7 cellular contexts compared by ENCODE assay signal in genomic region chr12:56156464-56157200, GRCh38. TPM values are rescaled to one million over a fixed set of nuclear protein-coding genes. Genes with fewer than 3 reads are reported as not detected.
DNase-seq lines count a peak whose midpoint lies in the region; ATAC-seq, FAIRE-seq and TF ChIP-seq lines count a peak whose summit lies in the region.
"Not testable (repeated sequence)": the region's sequence is repeated elsewhere in the genome, so short reads cannot be mapped to it uniquely, and the experiment has no call there.

No MANE protein-coding gene starts in this region.

- CTCF ChIA-PET in activated CD8-positive, alpha-beta memory T cell treated with anti-CD3 and anti-CD28 coated beads, Interleukin-2, amount 10 ng/mL, durations not matched to agents 7 days and 5 days (lab: Charles Lee), result interaction anchor here (0.7 to 3.3 kb wide), 4 partner anchors 27 to 38 kb away, joined by 3 to 15 read pairs (median 6); partner anchors contain the start of genes ESYT1, SMARCC2 and ZC3H10

- H3K27ac Mint-ChIP-seq in activated CD8-positive, alpha-beta memory T cell treated with anti-CD3 and anti-CD28 coated beads, Interleukin-2, amount 10 ng/mL, durations not matched to agents 7 days and 5 days, result peak overlapping the region; percentile 96
- H3K27ac Mint-ChIP-seq in glutamatergic neuron (ENCODE audit: unreplicated experiment), result peak overlapping the region; percentile 98

- H3K79me2 ChIP-seq in OCI-LY3 (ENCODE audit: low read length), result peaks cover 34% of the 10 kb centered on the region

- H3K27me3 Mint-ChIP-seq in activated CD8-positive, alpha-beta memory T cell treated with anti-CD3 and anti-CD28 coated beads, Interleukin-2, amount 10 ng/mL, durations not matched to agents 7 days and 5 days, result not testable (repeated sequence)
- peaks cover 39% of the 10 kb centered on the region for H3K27me3 Mint-ChIP-seq in glutamatergic neuron (ENCODE audit: unreplicated experiment)

- H3K4me3 ChIP-seq in OCI-LY3 (ENCODE audit: low read length), result peak overlapping the region; percentile 84
- H3K4me3 ChIP-seq in bronchial epithelial cell (ENCODE audit: low read depth, low read length), result peak overlapping the region; percentile 98
- peak overlapping the region; percentile 57 to 99 for H3K4me3 ChIP-seq in mucosa of rectum (ENCODE audit: low read length in 2 of 2)
- H3K4me3 ChIP-seq in gastrocnemius medialis, result peak overlapping the region; percentile 68 to 93 (median 80)

- H3K9me3 ChIP-seq in OCI-LY3 (ENCODE audit: insufficient read depth, low read length); mucosa of rectum (ENCODE audit: control insufficient read depth in 2 of 2, low read length in 2 of 2); gastrocnemius medialis: not testable (repeated sequence)

- ATAC-seq in activated CD8-positive, alpha-beta memory T cell treated with anti-CD3 and anti-CD28 coated beads, Interleukin-2, amount 10 ng/mL, durations not matched to agents 7 days and 5 days; gastrocnemius medialis: not testable (repeated sequence)

- H3K36me3 ChIP-seq in OCI-LY3 (replicated peaks; ENCODE audit: low read depth, low read length) (peaks cover 31% of the 10 kb centered on the region), bronchial epithelial cell (ENCODE audit: control insufficient read depth, insufficient read depth, low read length) (peaks cover 20% of the 10 kb centered on the region), mucosa of rectum (ENCODE audit: control insufficient read depth in 2 of 2, insufficient read depth in 2 of 2, low read length in 2 of 2) (peaks cover 20 to 24% of the 10 kb centered on the region in 2 donors), gastrocnemius medialis (peaks cover 0 to 23% of the 10 kb centered on the region in 2 donors)

- H3K9ac ChIP-seq in OCI-LY3 (ENCODE audit: low read length), result peak overlapping the region; percentile 82; the same call in 1 of the 2 replicates
- H3K9ac ChIP-seq in mucosa of rectum (ENCODE audit: low read depth in 1 of 2, low read length in 2 of 2), result peak overlapping the region; percentile 78 to 93

- not testable (repeated sequence) for H3K27ac ChIP-seq in OCI-LY3 (ENCODE audit: low read length)
- H3K27ac ChIP-seq in mucosa of rectum (ENCODE audit: low read depth in 2 of 2, low read length in 2 of 2) (peak overlapping the region in 1 of 2 donors; percentile 99), gastrocnemius medialis (peak overlapping the region; percentile 87 to 97 (median 96))

- peaks cover 52% of the 10 kb centered on the region for H3K4me1 Mint-ChIP-seq in activated CD8-positive, alpha-beta memory T cell treated with anti-CD3 and anti-CD28 coated beads, Interleukin-2, amount 10 ng/mL, durations not matched to agents 7 days and 5 days
- H3K4me1 Mint-ChIP-seq in glutamatergic neuron (ENCODE audit: low read depth, unreplicated experiment), result peaks cover 22% of the 10 kb centered on the region

- FAIRE-seq in bronchial epithelial cell (lab: Jason Lieb, UNC), result not testable (repeated sequence)

- not testable (repeated sequence) for TF ChIP-seq CTCF in OCI-LY3 (IDR thresholded peaks at IDR 0.05; ENCODE audit: low read depth, low read length); bronchial epithelial cell (IDR thresholded peaks at IDR 0.05; ENCODE audit: insufficient read depth, low read length, severe bottlenecking); glutamatergic neuron (IDR thresholded peaks at IDR 0.05; ENCODE audit: partially characterized antibody, unreplicated experiment); gastrocnemius medialis (IDR thresholded peaks at IDR 0.05 in 4 of 5, conservative IDR thresholded peaks at IDR 0.05 in 1 of 5)

- intact Hi-C loops in gastrocnemius medialis (cut with DNase I; ENCODE audit: low total_unique reads), result not testable (repeated sequence)

- peaks cover 41% of the 10 kb centered on the region for H3K36me3 Mint-ChIP-seq in activated CD8-positive, alpha-beta memory T cell treated with anti-CD3 and anti-CD28 coated beads, Interleukin-2, amount 10 ng/mL, durations not matched to agents 7 days and 5 days
- H3K36me3 Mint-ChIP-seq in glutamatergic neuron (ENCODE audit: unreplicated experiment), result not testable (repeated sequence)

- H4K20me1 ChIP-seq in OCI-LY3 (ENCODE audit: insufficient read depth, low read length), result peaks cover 23% of the 10 kb centered on the region

- DNase-seq in ELR (ENCODE audit: low read depth) (peak; percentile 76), bronchial epithelial cell (ENCODE audit: low read depth) (peak; percentile 59)
- not testable (repeated sequence) for DNase-seq in activated CD8-positive, alpha-beta memory T cell treated with anti-CD3 and anti-CD28 coated beads, Interleukin-2, amount 10 ng/mL, durations not matched to agents 7 days and 5 days; glutamatergic neuron; gastrocnemius medialis

- not testable (repeated sequence) for H2AFZ ChIP-seq in OCI-LY3 (ENCODE audit: low read depth, low read length)

- TF ChIP-seq POLR2A in gastrocnemius medialis (IDR thresholded peaks at IDR 0.05), result not testable (repeated sequence)

- H3K27me3 ChIP-seq in OCI-LY3 (ENCODE audit: low read depth, low read length); bronchial epithelial cell (ENCODE audit: control insufficient read depth, insufficient read depth, low read length); mucosa of rectum (ENCODE audit: control insufficient read depth in 2 of 2, insufficient read depth in 2 of 2, low read length in 2 of 2); gastrocnemius medialis: not testable (repeated sequence)

- H3K9me3 Mint-ChIP-seq in activated CD8-positive, alpha-beta memory T cell treated with anti-CD3 and anti-CD28 coated beads, Interleukin-2, amount 10 ng/mL, durations not matched to agents 7 days and 5 days (ENCODE audit: low read depth), result not testable (repeated sequence)
- H3K9me3 Mint-ChIP-seq in glutamatergic neuron (ENCODE audit: unreplicated experiment), result peaks cover 22% of the 10 kb centered on the region

- H3K4me1 ChIP-seq in OCI-LY3 (ENCODE audit: low read length) (peaks cover 29% of the 10 kb centered on the region), mucosa of rectum (ENCODE audit: control insufficient read depth in 2 of 2, insufficient read depth in 2 of 2, low read length in 2 of 2) (peaks cover 31 to 32% of the 10 kb centered on the region in 2 donors), gastrocnemius medialis (peaks cover 39 to 54% of the 10 kb centered on the region in 2 donors)

- in situ Hi-C loops in gastrocnemius medialis (cut with MboI; ENCODE audit: low sequenced_read_pairs in 4 of 4), result not testable (repeated sequence)

- H3K4me3 Mint-ChIP-seq in activated CD8-positive, alpha-beta memory T cell treated with anti-CD3 and anti-CD28 coated beads, Interleukin-2, amount 10 ng/mL, durations not matched to agents 7 days and 5 days, result peak overlapping the region; percentile 94
- peak overlapping the region; percentile 88 for H3K4me3 Mint-ChIP-seq in glutamatergic neuron (ENCODE audit: unreplicated experiment)

- H3K4me2 ChIP-seq in OCI-LY3 (ENCODE audit: low read length), result peak overlapping the region; percentile 85

RNA-seq across cellular contexts. Expression of gene MYL6, which starts 1.5 kb away (rescaled TPM):
- total RNA-seq in activated CD8-positive, alpha-beta memory T cell treated with anti-CD3 and anti-CD28 coated beads, Interleukin-2, amount 10 ng/mL, durations not matched to agents 7 days and 5 days, result 1,000 to 10,000 TPM; 1,307 to 1,412 TPM
- total RNA-seq in bronchial epithelial cell (590 and 1,212 TPM in 2 replicates), glutamatergic neuron (ENCODE audit: unreplicated experiment) (2,223 TPM), gastrocnemius medialis (100 to 1,000 TPM; 159 to 324 (median 202) TPM)

RNA-seq across cellular contexts. Expression of gene MYL6B, which starts 4.2 kb away (rescaled TPM):
- 10 to 100 TPM; 67.6 to 85.2 TPM for total RNA-seq in activated CD8-positive, alpha-beta memory T cell treated with anti-CD3 and anti-CD28 coated beads, Interleukin-2, amount 10 ng/mL, durations not matched to agents 7 days and 5 days
- 27.4 and 33.5 TPM in 2 replicates for total RNA-seq in bronchial epithelial cell
- total RNA-seq in glutamatergic neuron (ENCODE audit: unreplicated experiment), result 232 TPM
- total RNA-seq in gastrocnemius medialis, result 100 to 1,000 TPM; 159 to 334 (median 198) TPM

RNA-seq across cellular contexts. Expression of gene ESYT1, which starts 28.6 kb away (rescaled TPM):
- 100 to 1,000 TPM; 225 to 241 TPM for total RNA-seq in activated CD8-positive, alpha-beta memory T cell treated with anti-CD3 and anti-CD28 coated beads, Interleukin-2, amount 10 ng/mL, durations not matched to agents 7 days and 5 days
- total RNA-seq in bronchial epithelial cell (253 and 304 TPM in 2 replicates), glutamatergic neuron (ENCODE audit: unreplicated experiment) (144 TPM), gastrocnemius medialis (10 to 100 TPM; 45.9 to 77.7 (median 62.1) TPM)

RNA-seq across cellular contexts. Expression of gene SMARCC2, which starts 32.7 kb away (rescaled TPM):
- 100 to 1,000 TPM; 147 to 150 TPM for total RNA-seq in activated CD8-positive, alpha-beta memory T cell treated with anti-CD3 and anti-CD28 coated beads, Interleukin-2, amount 10 ng/mL, durations not matched to agents 7 days and 5 days
- 14.0 and 20.4 TPM in 2 replicates for total RNA-seq in bronchial epithelial cell
- total RNA-seq in glutamatergic neuron (ENCODE audit: unreplicated experiment), result 196 TPM
- 10 to 100 TPM; 34.1 to 56.9 (median 49.4) TPM for total RNA-seq in gastrocnemius medialis

RNA-seq across cellular contexts. Expression of gene ZC3H10, which starts 38.6 kb away (rescaled TPM):
- 10 to 100 TPM; 10.3 to 11.7 TPM for total RNA-seq in activated CD8-positive, alpha-beta memory T cell treated with anti-CD3 and anti-CD28 coated beads, Interleukin-2, amount 10 ng/mL, durations not matched to agents 7 days and 5 days
- total RNA-seq in bronchial epithelial cell, result 3.5 and 4.5 TPM in 2 replicates
- total RNA-seq in glutamatergic neuron (ENCODE audit: unreplicated experiment), result 11.1 TPM
- total RNA-seq in gastrocnemius medialis, result 1 to 10 TPM; 3.1 to 9.1 (median 3.7) TPM
